ENCODE assay signal across 24 cellular contexts in the genomic region with DNA sequence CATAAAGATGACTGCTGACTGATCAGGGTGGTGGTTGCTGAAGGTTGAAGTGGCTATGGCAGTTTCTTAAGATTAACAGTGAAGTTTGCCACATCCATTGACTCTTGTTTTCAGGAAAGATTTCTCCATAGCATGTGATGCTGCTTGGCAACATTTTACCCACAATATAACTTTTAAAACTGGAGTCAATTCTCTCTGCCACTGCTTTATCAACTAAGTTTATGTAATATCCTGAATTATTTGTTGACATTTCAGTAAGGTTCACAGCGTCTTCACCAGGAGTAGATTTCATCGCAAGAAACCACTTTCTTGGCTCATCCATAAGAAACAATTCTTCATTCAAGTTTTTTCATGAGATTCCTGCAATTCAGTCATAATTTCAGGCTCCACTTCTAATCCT.
DNase-seq lines count a peak whose midpoint lies in the region; ATAC-seq, FAIRE-seq and TF ChIP-seq lines count a peak whose summit lies in the region.
"Had no signal": no experiment of that assay in that cellular context is flagged by ENCODE, and none has a peak within 500 bp of the region (broad histone marks: within the 10 kb centered on the region; RNA-seq: fewer than 3 reads in every experiment).

No MANE protein-coding gene starts in this region.

- H3K4me3 ChIP-seq in astrocyte (ENCODE audit: insufficient read depth, low read depth, low read length): no peak overlapping the region
- no peak overlapping the region for H3K4me3 ChIP-seq in neuronal stem cell (ENCODE audit: low read length in 2 of 2)
- no peak overlapping the region for H3K4me3 ChIP-seq in prostate gland
- H3K4me3 ChIP-seq: BLaER1, GM23248 had no signal

- H3K27ac Mint-ChIP-seq in HFFc6 (peak overlapping the region; percentile 20; the same call in 1 of the 2 replicates), astrocyte (ENCODE audit: unreplicated experiment) (no peak overlapping the region), memory B cell (peak overlapping the region; percentile 8)
- H3K27ac Mint-ChIP-seq: B cell; CD4-positive, CD25-positive, alpha-beta regulatory T cell; CD8-positive, alpha-beta T cell had no signal

- H3K9me3 Mint-ChIP-seq in HFFc6 (no peaks in the 10 kb centered on the region), astrocyte (ENCODE audit: unreplicated experiment) (peaks cover 7% of the 10 kb centered on the region), memory B cell (peaks cover 3% of the 10 kb centered on the region)
- H3K9me3 Mint-ChIP-seq: CD8-positive, alpha-beta T cell had no signal

- H3K36me3 ChIP-seq in astrocyte (ENCODE audit: insufficient read depth, low read length) (no peaks in the 10 kb centered on the region), neuronal stem cell (replicated peaks in 1 of 2; ENCODE audit: control insufficient read depth in 2 of 2, insufficient read depth in 2 of 2, low read length in 2 of 2) (no peaks in the 10 kb centered on the region), prostate gland (no peaks in the 10 kb centered on the region)
- H3K36me3 ChIP-seq: BLaER1 had no signal

- H2AK5ac ChIP-seq in neuronal stem cell (ENCODE audit: low read depth, low read length): no peak overlapping the region

- no peaks in the 10 kb centered on the region for H3K4me1 ChIP-seq in astrocyte (ENCODE audit: insufficient read depth, low read length)
- H3K4me1 ChIP-seq in neuronal stem cell (ENCODE audit: control insufficient read depth in 2 of 2, insufficient read depth in 1 of 2, low read depth in 1 of 2, low read length in 2 of 2): peaks cover 0 to 12% of the 10 kb centered on the region in 2 donors
- no peaks in the 10 kb centered on the region for H3K4me1 ChIP-seq in prostate gland (replicated peaks)

- H4K91ac ChIP-seq in neuronal stem cell (ENCODE audit: low read depth, low read length, poor library complexity): no peak overlapping the region

- WGBS in neuronal stem cell (ENCODE audit: extremely low coverage in 2 of 2, insufficient read length in 2 of 2, insufficient replicate concordance in 1 of 2), 2 donors: no CpG with 5 or more reads among the region's 2 CpGs
- WGBS in prostate gland: 74% methylated on average over 2 of the region's 2 CpGs

- H4K8ac ChIP-seq in neuronal stem cell (ENCODE audit: low read depth, low read length): no peak overlapping the region

- H3K4me2 ChIP-seq in astrocyte (ENCODE audit: low read length): no peak overlapping the region
- no peak overlapping the region for H3K4me2 ChIP-seq in neuronal stem cell (ENCODE audit: insufficient read depth, low read length, poor library complexity, severe bottlenecking)

- no peak for TF ChIP-seq POLR2A in prostate gland (IDR thresholded peaks at IDR 0.05)

- H3K23ac ChIP-seq in neuronal stem cell (ENCODE audit: low read depth, low read length, poor library complexity): no peak overlapping the region

- no peaks in the 10 kb centered on the region for H3K27me3 ChIP-seq in astrocyte (ENCODE audit: insufficient read depth, low read length)
- no peaks in the 10 kb centered on the region for H3K27me3 ChIP-seq in neuronal stem cell (ENCODE audit: control insufficient read depth in 3 of 3, insufficient read depth in 3 of 3, low read depth in 1 of 3, low read length in 3 of 3)
- H3K27me3 ChIP-seq in prostate gland (replicated peaks; ENCODE audit: insufficient read depth): no peaks in the 10 kb centered on the region
- H3K27me3 ChIP-seq: BLaER1 had no signal

- no peaks in the 10 kb centered on the region for H3K79me1 ChIP-seq in neuronal stem cell (ENCODE audit: low read depth, low read length)

- H2BK12ac ChIP-seq in neuronal stem cell (ENCODE audit: low read length): no peak overlapping the region

- H3K36me3 Mint-ChIP-seq in HFFc6 (ENCODE audit: low read depth): peaks cover 10% of the 10 kb centered on the region; the same call in 1 of the 2 replicates
- H3K36me3 Mint-ChIP-seq in astrocyte (ENCODE audit: low read depth, unreplicated experiment): no peaks in the 10 kb centered on the region
- H3K36me3 Mint-ChIP-seq in memory B cell: peaks cover 27% of the 10 kb centered on the region

- FAIRE-seq in astrocyte (lab: Jason Lieb, UNC): peak; percentile 47
- FAIRE-seq: A204.1, G401.6, GM12892, GM19239, H1 had no signal

- DNase-seq in HFFc6 (no peak), astrocyte (ENCODE audit: low read depth) (peak; percentile 8), fibroblast of peridontal ligament (ENCODE audit: extremely low read depth) (peak; percentile 54), memory B cell (ENCODE audit: low spot score in 2 of 2) (no peak), neuronal stem cell (ENCODE audit: low spot score) (no peak), prostate gland (ENCODE audit: low spot score) (no peak)
- DNase-seq: Caco-2; CD4-positive, CD25-positive, alpha-beta regulatory T cell; CD8-positive, alpha-beta T cell; DMS153; DND-41; GM23248; H7; HCEC 1CT had no signal

- H3K9ac ChIP-seq in astrocyte (ENCODE audit: low read length) (no peak overlapping the region), neuronal stem cell (ENCODE audit: low read depth, low read length, poor library complexity) (no peak overlapping the region)
- H3K9ac ChIP-seq: BLaER1, GM23248 had no signal

- H2AFZ ChIP-seq in astrocyte (ENCODE audit: low read depth, low read length) (no peak overlapping the region), neuronal stem cell (ENCODE audit: low read length) (no peak overlapping the region)
- H2AFZ ChIP-seq: GM23248 had no signal

- H3K18ac ChIP-seq in neuronal stem cell (ENCODE audit: low read length): no peak overlapping the region

- H4K20me1 ChIP-seq in astrocyte (ENCODE audit: insufficient read depth, low read length): no peaks in the 10 kb centered on the region
- H4K20me1 ChIP-seq: BLaER1 had no signal

- no peak for TF ChIP-seq CTCF in HFFc6 (IDR thresholded peaks at IDR 0.05)
- TF ChIP-seq CTCF in astrocyte (IDR thresholded peaks at IDR 0.05; ENCODE audit: insufficient read depth, low read depth, low read length): no peak
- no peak for TF ChIP-seq CTCF in prostate gland (IDR thresholded peaks at IDR 0.05)

- no peak overlapping the region for H2BK15ac ChIP-seq in neuronal stem cell (ENCODE audit: low read length)

- no peaks in the 10 kb centered on the region for H3K9me3 ChIP-seq in astrocyte (ENCODE audit: insufficient read depth, low read depth, low read length)
- peaks cover 0 to 5% of the 10 kb centered on the region in 2 donors for H3K9me3 ChIP-seq in neuronal stem cell (replicated peaks in 1 of 2; ENCODE audit: control insufficient read depth in 2 of 2, insufficient read depth in 1 of 2, low read depth in 1 of 2, low read length in 2 of 2)
- no peaks in the 10 kb centered on the region for H3K9me3 ChIP-seq in prostate gland
- H3K9me3 ChIP-seq: BLaER1, Caco-2 had no signal

- H3K27me3 Mint-ChIP-seq in HFFc6 (ENCODE audit: insufficient read depth) (no peaks in the 10 kb centered on the region), astrocyte (ENCODE audit: low read depth, unreplicated experiment) (no peaks in the 10 kb centered on the region), memory B cell (no peaks in the 10 kb centered on the region)
- H3K27me3 Mint-ChIP-seq: B cell; CD4-positive, CD25-positive, alpha-beta regulatory T cell had no signal

- no peaks in the 10 kb centered on the region for H3K79me2 ChIP-seq in astrocyte (ENCODE audit: insufficient read depth, low read length)

- no peak overlapping the region for H3K14ac ChIP-seq in neuronal stem cell (ENCODE audit: low read length)

- H3K4me1 Mint-ChIP-seq in HFFc6 (ENCODE audit: low read depth): peaks cover 57% of the 10 kb centered on the region
- H3K4me1 Mint-ChIP-seq in astrocyte (ENCODE audit: low read depth, unreplicated experiment): peaks cover 38% of the 10 kb centered on the region
- no peaks in the 10 kb centered on the region for H3K4me1 Mint-ChIP-seq in memory B cell

- ATAC-seq in memory B cell (ENCODE audit: low read depth): no peak
- ATAC-seq in GM18907 (IDR thresholded peaks at IDR 0.05; ENCODE audit: unreplicated experiment): no peak
- ATAC-seq: CD8-positive, alpha-beta T cell had no signal

- H3K27ac ChIP-seq in astrocyte (ENCODE audit: low read depth, low read length) (no peak overlapping the region), neuronal stem cell (replicated peaks; ENCODE audit: low read length) (no peak overlapping the region), prostate gland (no peak overlapping the region)
- H3K27ac ChIP-seq: 22Rv1, BLaER1, C4-2B, GM23248 had no signal

- no peak overlapping the region for H2BK5ac ChIP-seq in neuronal stem cell (ENCODE audit: low read length)

- no peak overlapping the region for H3K4ac ChIP-seq in neuronal stem cell (ENCODE audit: low read length)

- intact Hi-C loops in prostate gland (cut with DNase I): no loop called here

- no peak overlapping the region for H2BK120ac ChIP-seq in neuronal stem cell (ENCODE audit: low read depth, low read length)

- no peak overlapping the region for H3K4me3 Mint-ChIP-seq in HFFc6
- H3K4me3 Mint-ChIP-seq in astrocyte (ENCODE audit: unreplicated experiment): no peak overlapping the region
- no peak overlapping the region for H3K4me3 Mint-ChIP-seq in memory B cell
- H3K4me3 Mint-ChIP-seq: B cell; CD4-positive, CD25-positive, alpha-beta regulatory T cell; CD8-positive, alpha-beta T cell had no signal

Comparison
In these comparisons a context has a peak if more than half of its experiments do, and no peak if none do; other contexts are left out.
1. DNase-seq: peak in astrocyte (single experiment) and fibroblast of peridontal ligament (single experiment); none in HFFc6 (single experiment), memory B cell (0 of 2), neuronal stem cell (single experiment) and prostate gland (single experiment).